Comparison of ENCODE assay signal across 12 cellular contexts in the genomic region with DNA sequence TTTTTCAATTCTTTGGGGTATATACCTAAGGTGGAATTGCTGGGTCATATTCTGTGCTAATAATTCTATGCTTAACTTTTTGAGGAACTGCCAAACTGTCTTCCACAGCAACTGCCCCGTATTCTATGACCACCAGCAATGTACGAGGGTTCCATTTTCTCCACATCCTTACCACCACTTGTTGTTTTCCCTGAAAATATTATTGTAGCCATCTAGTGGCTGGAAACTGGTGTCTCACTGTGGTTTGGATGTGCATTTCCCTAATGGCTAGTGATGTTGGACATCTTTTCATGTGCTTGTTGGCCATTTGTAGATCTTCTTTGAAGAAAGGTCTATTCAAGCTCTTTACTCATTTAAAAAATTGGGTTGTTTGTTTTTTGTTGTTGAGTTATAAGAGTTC. TPM values are rescaled to one million over a fixed set of nuclear protein-coding genes. Genes with fewer than 3 reads are reported as not detected.
DNase-seq lines count a peak whose midpoint lies in the region; ATAC-seq, FAIRE-seq and TF ChIP-seq lines count a peak whose summit lies in the region.
"Had no signal": no experiment of that assay in that cellular context is flagged by ENCODE, and none has a peak within 500 bp of the region (broad histone marks: within the 10 kb centered on the region; RNA-seq: fewer than 3 reads in every experiment).

No MANE protein-coding gene starts in this region.

- H3K9me3 Mint-ChIP-seq in chondrocyte (ENCODE audit: low read depth) = no peaks in the 10 kb centered on the region
- H3K9me3 Mint-ChIP-seq in osteocyte (ENCODE audit: unreplicated experiment) = no peaks in the 10 kb centered on the region

- H3K27ac Mint-ChIP-seq in chondrocyte (ENCODE audit: unreplicated experiment) = no peak overlapping the region
- H3K27ac Mint-ChIP-seq in osteocyte (ENCODE audit: unreplicated experiment) = no peak overlapping the region

- intact Hi-C loops in sciatic nerve (cut with DNase I) = no loop called here

- H3K4me1 Mint-ChIP-seq in chondrocyte (ENCODE audit: low read depth) (peaks cover 13% of the 10 kb centered on the region), osteocyte (ENCODE audit: unreplicated experiment) (peaks cover 10% of the 10 kb centered on the region)

- FAIRE-seq in GM12892 (lab: Jason Lieb, UNC) = no peak
- FAIRE-seq: G401.6 had no signal

- TF ChIP-seq CTCF in LNCaP clone FGC (IDR thresholded peaks at IDR 0.05; ENCODE audit: control insufficient read depth, extremely low read depth, insufficient read depth) (peak; percentile 62), chondrocyte (IDR thresholded peaks at IDR 0.05) (peak; percentile 73), osteocyte (IDR thresholded peaks at IDR 0.05) (peak; percentile 65)

- H3K36me3 Mint-ChIP-seq in chondrocyte (ENCODE audit: low read depth) (no peaks in the 10 kb centered on the region), osteocyte (ENCODE audit: unreplicated experiment) (no peaks in the 10 kb centered on the region)

- ATAC-seq in sciatic nerve = no peak
- ATAC-seq: left colon had no signal

- H3K27me3 Mint-ChIP-seq in chondrocyte (ENCODE audit: low read depth) = no peaks in the 10 kb centered on the region
- H3K27me3 Mint-ChIP-seq in osteocyte (ENCODE audit: unreplicated experiment) = no peaks in the 10 kb centered on the region

- TF ChIP-seq POLR2A in GM12892 (IDR thresholded peaks at IDR 0.05; ENCODE audit: low read depth, low read length) = no peak

- H3K4me3 Mint-ChIP-seq in chondrocyte (ENCODE audit: unreplicated experiment) (no peak overlapping the region), osteocyte (ENCODE audit: unreplicated experiment) (no peak overlapping the region)

- H3K4me3 ChIP-seq in LNCaP clone FGC (ENCODE audit: low read depth, low read length) = no peak overlapping the region
- H3K4me3 ChIP-seq: thoracic aorta had no signal

- DNase-seq in Daoy (ENCODE audit: low read depth) = peak; percentile 42
- no peak for DNase-seq in LNCaP clone FGC (ENCODE audit: low read depth)
- no peak for DNase-seq in chondrocyte (ENCODE audit: low spot score)
- no peak for DNase-seq in osteocyte (ENCODE audit: extremely low spot score, unreplicated experiment)
- DNase-seq in NAMALWA (ENCODE audit: low spot score) = no peak
- no peak for DNase-seq in GM12892 (ENCODE audit: insufficient read length)
- no peak for DNase-seq in sciatic nerve (ENCODE audit: low spot score)
- DNase-seq: anterior cingulate cortex, left colon, T-helper 9 cell had no signal

RNA-seq across cellular contexts. Expression of gene MSX2, which starts 30.7 kb away (rescaled TPM):
- 11.1 and 13.4 TPM in 2 replicates for total RNA-seq in Daoy (2014; rRNA removed; shearing (Covaris generic))
- total RNA-seq in chondrocyte (2.2 to 25.5 TPM (median 2.3 TPM) in 3 replicates), osteocyte (31.9 and 33.8 TPM in 2 replicates), sciatic nerve (0.49 TPM)
- not detected for polyA plus RNA-seq in GM12892 (2012; ENCODE audit: missing spikeins)
